1 cellular context compared by ENCODE assay signal in the genomic region with DNA sequence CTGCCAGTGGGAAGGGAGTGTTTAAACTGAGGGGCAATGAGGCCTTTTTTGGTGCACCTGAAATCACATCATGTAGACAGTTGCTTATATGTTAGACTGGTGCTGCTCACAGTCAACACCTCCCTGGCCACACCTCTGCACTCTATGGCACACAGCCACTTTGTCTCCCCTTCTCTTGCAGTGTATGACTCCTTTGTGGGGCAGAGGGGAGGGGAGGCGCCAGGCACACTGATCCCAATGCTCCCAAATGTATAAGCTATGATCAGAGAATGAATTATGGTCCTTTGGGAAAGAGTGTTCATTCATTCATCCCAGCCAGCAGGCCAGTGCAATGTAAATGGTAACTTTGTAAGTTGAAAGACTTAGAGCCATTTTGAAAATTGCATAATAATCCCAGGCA.
TF ChIP-seq lines count a peak whose summit lies in the region.

No MANE protein-coding gene starts in this region.

TF ChIP-seq in HepG2, 621 proteins besides CTCF, POLR2A, EP300 and RAD21 (continues in another document):
- TF ChIP-seq ZNF121 (CRISPR knock-in tag; IDR thresholded peaks at IDR 0.05): no peak
- TF ChIP-seq, protein P1, sequence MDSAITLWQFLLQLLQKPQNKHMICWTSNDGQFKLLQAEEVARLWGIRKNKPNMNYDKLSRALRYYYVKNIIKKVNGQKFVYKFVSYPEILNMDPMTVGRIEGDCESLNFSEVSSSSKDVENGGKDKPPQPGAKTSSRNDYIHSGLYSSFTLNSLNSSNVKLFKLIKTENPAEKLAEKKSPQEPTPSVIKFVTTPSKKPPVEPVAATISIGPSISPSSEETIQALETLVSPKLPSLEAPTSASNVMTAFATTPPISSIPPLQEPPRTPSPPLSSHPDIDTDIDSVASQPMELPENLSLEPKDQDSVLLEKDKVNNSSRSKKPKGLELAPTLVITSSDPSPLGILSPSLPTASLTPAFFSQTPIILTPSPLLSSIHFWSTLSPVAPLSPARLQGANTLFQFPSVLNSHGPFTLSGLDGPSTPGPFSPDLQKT (CRISPR knock-in tag; IDR thresholded peaks at IDR 0.05; ENCODE audit: borderline replicate concordance): no peak
- no peak for TF ChIP-seq ZNF674 (CRISPR knock-in tag; IDR thresholded peaks at IDR 0.05; ENCODE audit: low read depth)
- TF ChIP-seq ZNF569 (CRISPR knock-in tag; IDR thresholded peaks at IDR 0.05; ENCODE audit: borderline replicate concordance): no peak
- TF ChIP-seq ZNF709 (CRISPR knock-in tag; IDR thresholded peaks at IDR 0.05): no peak
- TF ChIP-seq, protein P2, sequence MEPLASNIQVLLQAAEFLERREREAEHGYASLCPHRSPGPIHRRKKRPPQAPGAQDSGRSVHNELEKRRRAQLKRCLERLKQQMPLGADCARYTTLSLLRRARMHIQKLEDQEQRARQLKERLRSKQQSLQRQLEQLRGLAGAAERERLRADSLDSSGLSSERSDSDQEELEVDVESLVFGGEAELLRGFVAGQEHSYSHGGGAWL (CRISPR knock-in tag; IDR thresholded peaks at IDR 0.05): no peak
- TF ChIP-seq KLF12 (CRISPR knock-in tag; IDR thresholded peaks at IDR 0.05; ENCODE audit: borderline replicate concordance): no peak
- TF ChIP-seq BRD4 (CRISPR knock-in tag; IDR thresholded peaks at IDR 0.05): 0 out of 2 replicates have a peak, but pooled peaks have one; percentile 8
- TF ChIP-seq, protein P3, sequence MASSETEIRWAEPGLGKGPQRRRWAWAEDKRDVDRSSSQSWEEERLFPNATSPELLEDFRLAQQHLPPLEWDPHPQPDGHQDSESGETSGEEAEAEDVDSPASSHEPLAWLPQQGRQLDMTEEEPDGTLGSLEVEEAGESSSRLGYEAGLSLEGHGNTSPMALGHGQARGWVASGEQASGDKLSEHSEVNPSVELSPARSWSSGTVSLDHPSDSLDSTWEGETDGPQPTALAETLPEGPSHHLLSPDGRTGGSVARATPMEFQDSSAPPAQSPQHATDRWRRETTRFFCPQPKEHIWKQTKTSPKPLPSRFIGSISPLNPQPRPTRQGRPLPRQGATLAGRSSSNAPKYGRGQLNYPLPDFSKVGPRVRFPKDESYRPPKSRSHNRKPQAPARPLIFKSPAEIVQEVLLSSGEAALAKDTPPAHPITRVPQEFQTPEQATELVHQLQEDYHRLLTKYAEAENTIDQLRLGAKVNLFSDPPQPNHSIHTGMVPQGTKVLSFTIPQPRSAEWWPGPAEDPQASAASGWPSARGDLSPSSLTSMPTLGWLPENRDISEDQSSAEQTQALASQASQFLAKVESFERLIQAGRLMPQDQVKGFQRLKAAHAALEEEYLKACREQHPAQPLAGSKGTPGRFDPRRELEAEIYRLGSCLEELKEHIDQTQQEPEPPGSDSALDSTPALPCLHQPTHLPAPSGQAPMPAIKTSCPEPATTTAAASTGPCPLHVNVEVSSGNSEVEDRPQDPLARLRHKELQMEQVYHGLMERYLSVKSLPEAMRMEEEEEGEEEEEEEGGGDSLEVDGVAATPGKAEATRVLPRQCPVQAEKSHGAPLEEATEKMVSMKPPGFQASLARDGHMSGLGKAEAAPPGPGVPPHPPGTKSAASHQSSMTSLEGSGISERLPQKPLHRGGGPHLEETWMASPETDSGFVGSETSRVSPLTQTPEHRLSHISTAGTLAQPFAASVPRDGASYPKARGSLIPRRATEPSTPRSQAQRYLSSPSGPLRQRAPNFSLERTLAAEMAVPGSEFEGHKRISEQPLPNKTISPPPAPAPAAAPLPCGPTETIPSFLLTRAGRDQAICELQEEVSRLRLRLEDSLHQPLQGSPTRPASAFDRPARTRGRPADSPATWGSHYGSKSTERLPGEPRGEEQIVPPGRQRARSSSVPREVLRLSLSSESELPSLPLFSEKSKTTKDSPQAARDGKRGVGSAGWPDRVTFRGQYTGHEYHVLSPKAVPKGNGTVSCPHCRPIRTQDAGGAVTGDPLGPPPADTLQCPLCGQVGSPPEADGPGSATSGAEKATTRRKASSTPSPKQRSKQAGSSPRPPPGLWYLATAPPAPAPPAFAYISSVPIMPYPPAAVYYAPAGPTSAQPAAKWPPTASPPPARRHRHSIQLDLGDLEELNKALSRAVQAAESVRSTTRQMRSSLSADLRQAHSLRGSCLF (CRISPR knock-in tag; IDR thresholded peaks at IDR 0.05; ENCODE audit: borderline replicate concordance): no peak
- TF ChIP-seq, protein P4, sequence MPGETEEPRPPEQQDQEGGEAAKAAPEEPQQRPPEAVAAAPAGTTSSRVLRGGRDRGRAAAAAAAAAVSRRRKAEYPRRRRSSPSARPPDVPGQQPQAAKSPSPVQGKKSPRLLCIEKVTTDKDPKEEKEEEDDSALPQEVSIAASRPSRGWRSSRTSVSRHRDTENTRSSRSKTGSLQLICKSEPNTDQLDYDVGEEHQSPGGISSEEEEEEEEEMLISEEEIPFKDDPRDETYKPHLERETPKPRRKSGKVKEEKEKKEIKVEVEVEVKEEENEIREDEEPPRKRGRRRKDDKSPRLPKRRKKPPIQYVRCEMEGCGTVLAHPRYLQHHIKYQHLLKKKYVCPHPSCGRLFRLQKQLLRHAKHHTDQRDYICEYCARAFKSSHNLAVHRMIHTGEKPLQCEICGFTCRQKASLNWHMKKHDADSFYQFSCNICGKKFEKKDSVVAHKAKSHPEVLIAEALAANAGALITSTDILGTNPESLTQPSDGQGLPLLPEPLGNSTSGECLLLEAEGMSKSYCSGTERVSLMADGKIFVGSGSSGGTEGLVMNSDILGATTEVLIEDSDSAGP (CRISPR knock-in tag; IDR thresholded peaks at IDR 0.05; ENCODE audit: borderline replicate concordance): no peak
- TF ChIP-seq ZNF550 (CRISPR knock-in tag; IDR thresholded peaks at IDR 0.05; ENCODE audit: borderline replicate concordance): no peak
- TF ChIP-seq, protein P5, sequence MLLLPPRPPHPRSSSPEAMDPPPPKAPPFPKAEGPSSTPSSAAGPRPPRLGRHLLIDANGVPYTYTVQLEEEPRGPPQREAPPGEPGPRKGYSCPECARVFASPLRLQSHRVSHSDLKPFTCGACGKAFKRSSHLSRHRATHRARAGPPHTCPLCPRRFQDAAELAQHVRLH (CRISPR knock-in tag; IDR thresholded peaks at IDR 0.05; ENCODE audit: borderline replicate concordance, low read depth): no peak
- TF ChIP-seq SALL1 (CRISPR knock-in tag; IDR thresholded peaks at IDR 0.05): peak; percentile 18; the same call in 1 of the 2 replicates
- no peak for TF ChIP-seq MTA3 (CRISPR knock-in tag; IDR thresholded peaks at IDR 0.05)
- 0 out of 2 replicates have a peak, but pooled peaks have one; percentile 5 for TF ChIP-seq HOXA3 (CRISPR knock-in tag; IDR thresholded peaks at IDR 0.05)
- TF ChIP-seq, protein P6, sequence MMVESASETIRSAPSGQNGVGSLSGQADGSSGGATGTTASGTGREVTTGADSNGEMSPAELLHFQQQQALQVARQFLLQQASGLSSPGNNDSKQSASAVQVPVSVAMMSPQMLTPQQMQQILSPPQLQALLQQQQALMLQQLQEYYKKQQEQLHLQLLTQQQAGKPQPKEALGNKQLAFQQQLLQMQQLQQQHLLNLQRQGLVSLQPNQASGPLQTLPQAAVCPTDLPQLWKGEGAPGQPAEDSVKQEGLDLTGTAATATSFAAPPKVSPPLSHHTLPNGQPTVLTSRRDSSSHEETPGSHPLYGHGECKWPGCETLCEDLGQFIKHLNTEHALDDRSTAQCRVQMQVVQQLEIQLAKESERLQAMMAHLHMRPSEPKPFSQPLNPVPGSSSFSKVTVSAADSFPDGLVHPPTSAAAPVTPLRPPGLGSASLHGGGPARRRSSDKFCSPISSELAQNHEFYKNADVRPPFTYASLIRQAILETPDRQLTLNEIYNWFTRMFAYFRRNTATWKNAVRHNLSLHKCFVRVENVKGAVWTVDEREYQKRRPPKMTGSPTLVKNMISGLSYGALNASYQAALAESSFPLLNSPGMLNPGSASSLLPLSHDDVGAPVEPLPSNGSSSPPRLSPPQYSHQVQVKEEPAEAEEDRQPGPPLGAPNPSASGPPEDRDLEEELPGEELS (CRISPR knock-in tag; IDR thresholded peaks at IDR 0.05): peak; percentile 18; the same call in 1 of the 2 replicates
- TF ChIP-seq SPEN (CRISPR knock-in tag; IDR thresholded peaks at IDR 0.05; ENCODE audit: low read depth): no peak
- no peak for TF ChIP-seq CHD2 (IDR thresholded peaks at IDR 0.05; ENCODE audit: low read depth, low read length)
- TF ChIP-seq NFE2 (CRISPR knock-in tag; IDR thresholded peaks at IDR 0.05): no peak
- TF ChIP-seq, protein P7, sequence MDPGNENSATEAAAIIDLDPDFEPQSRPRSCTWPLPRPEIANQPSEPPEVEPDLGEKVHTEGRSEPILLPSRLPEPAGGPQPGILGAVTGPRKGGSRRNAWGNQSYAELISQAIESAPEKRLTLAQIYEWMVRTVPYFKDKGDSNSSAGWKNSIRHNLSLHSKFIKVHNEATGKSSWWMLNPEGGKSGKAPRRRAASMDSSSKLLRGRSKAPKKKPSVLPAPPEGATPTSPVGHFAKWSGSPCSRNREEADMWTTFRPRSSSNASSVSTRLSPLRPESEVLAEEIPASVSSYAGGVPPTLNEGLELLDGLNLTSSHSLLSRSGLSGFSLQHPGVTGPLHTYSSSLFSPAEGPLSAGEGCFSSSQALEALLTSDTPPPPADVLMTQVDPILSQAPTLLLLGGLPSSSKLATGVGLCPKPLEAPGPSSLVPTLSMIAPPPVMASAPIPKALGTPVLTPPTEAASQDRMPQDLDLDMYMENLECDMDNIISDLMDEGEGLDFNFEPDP (CRISPR knock-in tag; conservative IDR thresholded peaks at IDR 0.05): no peak
- no peak for TF ChIP-seq KLF13 (CRISPR knock-in tag; IDR thresholded peaks at IDR 0.05)
- TF ChIP-seq GTF2F1 (IDR thresholded peaks at IDR 0.05; ENCODE audit: low read length): no peak
- no peak for TF ChIP-seq ZNF331 (CRISPR knock-in tag; IDR thresholded peaks at IDR 0.05)
- TF ChIP-seq, protein P8, sequence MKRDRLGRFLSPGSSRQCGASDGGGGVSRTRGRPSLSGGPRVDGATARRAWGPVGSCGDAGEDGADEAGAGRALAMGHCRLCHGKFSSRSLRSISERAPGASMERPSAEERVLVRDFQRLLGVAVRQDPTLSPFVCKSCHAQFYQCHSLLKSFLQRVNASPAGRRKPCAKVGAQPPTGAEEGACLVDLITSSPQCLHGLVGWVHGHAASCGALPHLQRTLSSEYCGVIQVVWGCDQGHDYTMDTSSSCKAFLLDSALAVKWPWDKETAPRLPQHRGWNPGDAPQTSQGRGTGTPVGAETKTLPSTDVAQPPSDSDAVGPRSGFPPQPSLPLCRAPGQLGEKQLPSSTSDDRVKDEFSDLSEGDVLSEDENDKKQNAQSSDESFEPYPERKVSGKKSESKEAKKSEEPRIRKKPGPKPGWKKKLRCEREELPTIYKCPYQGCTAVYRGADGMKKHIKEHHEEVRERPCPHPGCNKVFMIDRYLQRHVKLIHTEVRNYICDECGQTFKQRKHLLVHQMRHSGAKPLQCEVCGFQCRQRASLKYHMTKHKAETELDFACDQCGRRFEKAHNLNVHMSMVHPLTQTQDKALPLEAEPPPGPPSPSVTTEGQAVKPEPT (CRISPR knock-in tag; IDR thresholded peaks at IDR 0.05; ENCODE audit: low read depth): no peak
- TF ChIP-seq SP5 (CRISPR knock-in tag; IDR thresholded peaks at IDR 0.05; ENCODE audit: borderline replicate concordance, low read depth): 0 out of 2 replicates have a peak, but pooled peaks have one; percentile 20
- TF ChIP-seq, protein P9, sequence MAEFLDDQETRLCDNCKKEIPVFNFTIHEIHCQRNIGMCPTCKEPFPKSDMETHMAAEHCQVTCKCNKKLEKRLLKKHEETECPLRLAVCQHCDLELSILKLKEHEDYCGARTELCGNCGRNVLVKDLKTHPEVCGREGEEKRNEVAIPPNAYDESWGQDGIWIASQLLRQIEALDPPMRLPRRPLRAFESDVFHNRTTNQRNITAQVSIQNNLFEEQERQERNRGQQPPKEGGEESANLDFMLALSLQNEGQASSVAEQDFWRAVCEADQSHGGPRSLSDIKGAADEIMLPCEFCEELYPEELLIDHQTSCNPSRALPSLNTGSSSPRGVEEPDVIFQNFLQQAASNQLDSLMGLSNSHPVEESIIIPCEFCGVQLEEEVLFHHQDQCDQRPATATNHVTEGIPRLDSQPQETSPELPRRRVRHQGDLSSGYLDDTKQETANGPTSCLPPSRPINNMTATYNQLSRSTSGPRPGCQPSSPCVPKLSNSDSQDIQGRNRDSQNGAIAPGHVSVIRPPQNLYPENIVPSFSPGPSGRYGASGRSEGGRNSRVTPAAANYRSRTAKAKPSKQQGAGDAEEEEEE (CRISPR knock-in tag; IDR thresholded peaks at IDR 0.05; ENCODE audit: borderline replicate concordance): no peak
- TF ChIP-seq HDAC2 (CRISPR knock-in tag; IDR thresholded peaks at IDR 0.05): no peak
- TF ChIP-seq HIVEP1 (CRISPR knock-in tag; IDR thresholded peaks at IDR 0.05): no peak
- no peak for TF ChIP-seq REL (CRISPR knock-in tag; conservative IDR thresholded peaks at IDR 0.05)
- no peak for TF ChIP-seq ZNF644 (CRISPR knock-in tag; IDR thresholded peaks at IDR 0.05; ENCODE audit: low read depth)
- TF ChIP-seq, protein P10, sequence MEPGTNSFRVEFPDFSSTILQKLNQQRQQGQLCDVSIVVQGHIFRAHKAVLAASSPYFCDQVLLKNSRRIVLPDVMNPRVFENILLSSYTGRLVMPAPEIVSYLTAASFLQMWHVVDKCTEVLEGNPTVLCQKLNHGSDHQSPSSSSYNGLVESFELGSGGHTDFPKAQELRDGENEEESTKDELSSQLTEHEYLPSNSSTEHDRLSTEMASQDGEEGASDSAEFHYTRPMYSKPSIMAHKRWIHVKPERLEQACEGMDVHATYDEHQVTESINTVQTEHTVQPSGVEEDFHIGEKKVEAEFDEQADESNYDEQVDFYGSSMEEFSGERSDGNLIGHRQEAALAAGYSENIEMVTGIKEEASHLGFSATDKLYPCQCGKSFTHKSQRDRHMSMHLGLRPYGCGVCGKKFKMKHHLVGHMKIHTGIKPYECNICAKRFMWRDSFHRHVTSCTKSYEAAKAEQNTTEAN (CRISPR knock-in tag; conservative IDR thresholded peaks at IDR 0.05): no peak
- TF ChIP-seq GATA4 (IDR thresholded peaks at IDR 0.05; ENCODE audit: borderline replicate concordance, low read depth): no peak
- TF ChIP-seq ZNF207 (IDR thresholded peaks at IDR 0.05; ENCODE audit: borderline replicate concordance): no peak
- TF ChIP-seq ZNF678 (CRISPR knock-in tag; IDR thresholded peaks at IDR 0.05): no peak
- TF ChIP-seq ZNF326 (CRISPR knock-in tag; IDR thresholded peaks at IDR 0.05; ENCODE audit: borderline replicate concordance): no peak
- TF ChIP-seq PPARG (CRISPR knock-in tag; conservative IDR thresholded peaks at IDR 0.05): no peak
- peak; percentile 12 for TF ChIP-seq ZEB1 (IDR thresholded peaks at IDR 0.05; ENCODE audit: insufficient replicate concordance, low read depth)
- TF ChIP-seq CCDC6 (CRISPR knock-in tag; IDR thresholded peaks at IDR 0.05): no peak
- no peak for TF ChIP-seq ZFY (CRISPR knock-in tag; IDR thresholded peaks at IDR 0.05)
- TF ChIP-seq GATAD2A (CRISPR knock-in tag; IDR thresholded peaks at IDR 0.05): no peak
- TF ChIP-seq, protein P11, sequence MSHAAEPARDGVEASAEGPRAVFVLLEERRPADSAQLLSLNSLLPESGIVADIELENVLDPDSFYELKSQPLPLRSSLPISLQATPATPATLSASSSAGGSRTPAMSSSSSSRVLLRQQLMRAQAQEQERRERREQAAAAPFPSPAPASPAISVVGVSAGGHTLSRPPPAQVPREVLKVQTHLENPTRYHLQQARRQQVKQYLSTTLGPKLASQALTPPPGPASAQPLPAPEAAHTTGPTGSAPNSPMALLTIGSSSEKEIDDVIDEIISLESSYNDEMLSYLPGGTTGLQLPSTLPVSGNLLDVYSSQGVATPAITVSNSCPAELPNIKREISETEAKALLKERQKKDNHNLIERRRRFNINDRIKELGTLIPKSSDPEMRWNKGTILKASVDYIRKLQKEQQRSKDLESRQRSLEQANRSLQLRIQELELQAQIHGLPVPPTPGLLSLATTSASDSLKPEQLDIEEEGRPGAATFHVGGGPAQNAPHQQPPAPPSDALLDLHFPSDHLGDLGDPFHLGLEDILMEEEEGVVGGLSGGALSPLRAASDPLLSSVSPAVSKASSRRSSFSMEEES (CRISPR knock-in tag; IDR thresholded peaks at IDR 0.05): 0 out of 2 replicates have a peak, but pooled peaks have one; percentile 4
- TF ChIP-seq AGO2 (optimal IDR thresholded peaks at IDR 0.05; ENCODE audit: low read depth, low read length): no peak
- TF ChIP-seq ASH2L (IDR thresholded peaks at IDR 0.05; ENCODE audit: insufficient read length, low read depth, low read length): no peak
